8 cellular contexts compared by ENCODE assay signal in genomic region chr2:25041928-25042320, GRCh38. TPM values are rescaled to one million over a fixed set of nuclear protein-coding genes. Genes with fewer than 3 reads are reported as not detected.
DNase-seq lines count a peak whose midpoint lies in the region; ATAC-seq and TF ChIP-seq lines count a peak whose summit lies in the region.

Gene EFR3B, plus strand, starts transcription at chr2:25042076. Its CDS starts 237 bp downstream, at chr2:25042313.

- peaks cover 13% of the 10 kb centered on the region for H3K4me1 ChIP-seq in OCI-LY7 (ENCODE audit: insufficient read depth, low read length, poor library complexity, severe bottlenecking)
- H3K4me1 ChIP-seq in mononuclear cell (ENCODE audit: insufficient read depth, low read length) = peaks cover 20% of the 10 kb centered on the region

- no peaks in the 10 kb centered on the region for H3K79me2 ChIP-seq in OCI-LY7 (ENCODE audit: insufficient read depth, low read depth, low read length)

- CTCF ChIA-PET in OCI-LY7 (lab: Charles Lee; ENCODE audit: unreplicated experiment) = interaction anchor here (0.6 to 0.7 kb wide), 2 partner anchors 56 to 679 kb away, joined by 5 read pairs; no protein-coding TSS in a partner anchor

- no peaks in the 10 kb centered on the region for H3K9me3 ChIP-seq in OCI-LY7 (ENCODE audit: low read length)
- H3K9me3 ChIP-seq in mononuclear cell (ENCODE audit: low read depth, low read length) = no peaks in the 10 kb centered on the region

- H3K4me2 ChIP-seq in OCI-LY7 (ENCODE audit: low read length) = peak within 1 kb of the TSS; percentile 95

- H3K4me3 ChIP-seq in OCI-LY7 (ENCODE audit: low read depth, low read length, poor library complexity, severe bottlenecking) (peak within 1 kb of the TSS; percentile 67), epithelial cell of esophagus (ENCODE audit: low read length) (peak within 1 kb of the TSS; percentile 45), mononuclear cell (ENCODE audit: low read length) (peak within 1 kb of the TSS; percentile 37)

- TF ChIP-seq CTCF in OCI-LY7 (conservative IDR thresholded peaks at IDR 0.05; ENCODE audit: low read length) (no peak), epithelial cell of esophagus (IDR thresholded peaks at IDR 0.05; ENCODE audit: insufficient read depth, low read depth, low read length, missing control alignments) (no peak)

- POLR2A ChIA-PET in OCI-LY7 (lab: Charles Lee) = interaction anchor here (0.6 to 0.7 kb wide), 2 partner anchors 413 to 652 kb away, joined by 4 read pairs; no protein-coding TSS in a partner anchor

- H2AFZ ChIP-seq in OCI-LY7 (ENCODE audit: low read length) = peak within 1 kb of the TSS; percentile 8; the same call in 1 of the 2 replicates

- BruUV-seq in OCI-LY7 (replicated peaks; lab: Mats Ljungman, UMichigan) = no TSS peak

- intact Hi-C loops in OCI-LY7 (cut with micrococcal nuclease; ENCODE audit: unreplicated experiment) = no loop called here

- H3K36me3 ChIP-seq in OCI-LY7 (ENCODE audit: insufficient read depth, low read length) = no peaks in the 10 kb centered on the region

- DNase-seq in D341Med (ENCODE audit: low spot score) = peak; percentile 97
- peak; percentile 86 for DNase-seq in HuH-7 (ENCODE audit: low spot score)
- DNase-seq in OCI-LY7 (ENCODE audit: low spot score) = peak; percentile 93
- DNase-seq in activated T-cell treated with anti-CD3 and anti-CD28 coated beads for 4 hours = peak; percentile 79
- peak; percentile 94 for DNase-seq in epithelial cell of esophagus (ENCODE audit: low read depth)
- DNase-seq in stimulated activated CD8-positive, alpha-beta memory T cell treated with anti-CD3 and anti-CD28 coated beads, Interleukin-2, amount 100 ng/mL, for 1 hour (ENCODE audit: low read depth in 2 of 2) = peak; percentile 65 to 83

- H3K27ac ChIP-seq in OCI-LY7 (ENCODE audit: low read depth, low read length, poor library complexity, severe bottlenecking) = no peak within 1 kb of the TSS

- ATAC-seq in GM21526 (IDR thresholded peaks at IDR 0.05; ENCODE audit: low FRiP score, unreplicated experiment) = peak; percentile 84

- no peaks in the 10 kb centered on the region for H4K20me1 ChIP-seq in OCI-LY7 (ENCODE audit: insufficient read depth, low read length)

- no peaks in the 10 kb centered on the region for H3K9me2 ChIP-seq in OCI-LY7 (ENCODE audit: insufficient read depth, low read length)

- H3K27me3 ChIP-seq in mononuclear cell (ENCODE audit: insufficient read depth, low read length) = peaks cover 33% of the 10 kb centered on the region

RNA-seq across cellular contexts. Expression of gene EFR3B, which starts in this region (rescaled TPM):
- not detected in 2 replicates for total RNA-seq in OCI-LY7 (2014; rRNA removed; shearing (Covaris generic))
- total RNA-seq in OCI-LY7 (2022) (not detected in 2 replicates), mononuclear cell (under 0.01 TPM)

Comparison
In these comparisons a context has a peak if more than half of its experiments do, and no peak if none do; other contexts are left out.
1. Peak in DNase-seq, H3K4me3 ChIP-seq and H3K4me2 ChIP-seq in OCI-LY7; RNA of the gene not detected or under 1 TPM.